ENCODE assay signal across 16 cellular contexts in the genomic region with DNA sequence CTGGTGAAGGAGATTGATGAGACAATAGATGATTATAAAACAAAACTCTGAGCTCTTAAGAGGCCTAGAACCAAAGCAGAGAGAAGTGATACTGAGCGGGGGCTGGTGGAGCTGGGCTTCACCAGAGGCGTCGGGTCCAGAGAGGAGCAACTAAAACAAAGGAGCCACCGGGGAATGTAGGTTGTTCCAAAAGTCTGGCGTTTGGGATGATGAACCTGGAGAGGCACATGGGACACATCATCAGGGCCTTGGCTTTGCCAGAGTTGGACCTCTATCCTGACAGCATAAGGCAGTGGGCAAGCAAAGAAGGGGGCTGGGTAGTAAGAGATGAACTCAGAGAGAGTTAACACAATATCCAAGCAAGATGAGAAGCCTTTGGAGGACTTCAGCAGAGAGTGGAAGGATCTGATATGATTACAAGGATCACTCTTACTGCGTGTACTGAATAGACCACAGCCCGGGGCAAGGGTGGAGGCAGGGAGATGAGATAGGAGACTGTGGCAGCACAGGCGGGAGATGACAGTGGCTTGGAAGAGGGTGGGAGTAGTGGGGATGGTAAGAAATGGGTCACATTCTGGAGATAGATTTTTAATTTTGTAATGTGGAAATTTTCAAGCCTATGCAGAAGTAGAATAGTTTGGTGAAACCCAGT. TPM values are rescaled to one million over a fixed set of nuclear protein-coding genes. Genes with fewer than 3 reads are reported as not detected.
A peak's percentile ranks its signal among the peaks of the same experiment; 100 is the strongest.
DNase-seq lines count a peak whose midpoint lies in the region; ATAC-seq and TF ChIP-seq lines count a peak whose summit lies in the region.
"Had no signal": no experiment of that assay in that cellular context is flagged by ENCODE, and none has a peak within 500 bp of the region (broad histone marks: within the 10 kb centered on the region; RNA-seq: fewer than 3 reads in every experiment).

No MANE protein-coding gene starts in this region.

- CTCF ChIA-PET in WTC11 (lab: Charles Lee) (interaction anchor here (1.1 to 2.8 kb wide), 6 partner anchors 9 to 147 kb away, joined by 3 to 18 read pairs (median 7); no protein-coding TSS in a partner anchor), Calu3 (lab: Charles Lee) (interaction anchor here (0.9 to 1.0 kb wide), 2 partner anchors 90 to 139 kb away, joined by 3 to 4 read pairs; no protein-coding TSS in a partner anchor)

- no peak overlapping the region for H3K4me3 Mint-ChIP-seq in activated T-cell treated with anti-CD3 and anti-CD28 coated beads, Interleukin-2, amount 50 U/mL, for 72 hours
- no peak overlapping the region for H3K4me3 Mint-ChIP-seq in stimulated activated naive B cell treated with anti-CD40 and anti-IgM and Interleukin-4, amounts not matched to agents 10 μg/mL and 1 μg/mL and 100 μg/mL, for 72 hours
- no peak overlapping the region for H3K4me3 Mint-ChIP-seq in WTC11
- no peak overlapping the region for H3K4me3 Mint-ChIP-seq in Calu3 (ENCODE audit: low read depth, unreplicated experiment)
- H3K4me3 Mint-ChIP-seq: brain; natural killer cell treated with Interleukin-12 subunit alpha and Interleukin-12 subunit beta and Interleukin-15 and Interleukin-18, amount 100 ng/mL, for 72 hours; stimulated activated naive CD8-positive, alpha-beta T cell treated with anti-CD3 and anti-CD28 coated beads, Interleukin-15, amount 100 ng/mL, for 72 hours had no signal

- peaks cover 28% of the 10 kb centered on the region for H3K4me1 Mint-ChIP-seq in activated T-cell treated with anti-CD3 and anti-CD28 coated beads, Interleukin-2, amount 50 U/mL, for 72 hours (ENCODE audit: low read depth)
- H3K4me1 Mint-ChIP-seq in stimulated activated naive B cell treated with anti-CD40 and anti-IgM and Interleukin-4, amounts not matched to agents 10 μg/mL and 1 μg/mL and 100 μg/mL, for 72 hours: peaks cover 9 to 11% of the 10 kb centered on the region in 2 donors
- peaks cover 8% of the 10 kb centered on the region for H3K4me1 Mint-ChIP-seq in WTC11
- peaks cover 17% of the 10 kb centered on the region for H3K4me1 Mint-ChIP-seq in Calu3 (ENCODE audit: low read depth, unreplicated experiment)

- H3K27me3 Mint-ChIP-seq in activated T-cell treated with anti-CD3 and anti-CD28 coated beads, Interleukin-2, amount 50 U/mL, for 72 hours (ENCODE audit: low read depth): no peaks in the 10 kb centered on the region
- H3K27me3 Mint-ChIP-seq in stimulated activated naive B cell treated with anti-CD40 and anti-IgM and Interleukin-4, amounts not matched to agents 10 μg/mL and 1 μg/mL and 100 μg/mL, for 72 hours: no peaks in the 10 kb centered on the region
- H3K27me3 Mint-ChIP-seq in WTC11 (ENCODE audit: low read depth) (no peaks in the 10 kb centered on the region), Calu3 (ENCODE audit: unreplicated experiment) (no peaks in the 10 kb centered on the region)
- H3K27me3 Mint-ChIP-seq: natural killer cell treated with Interleukin-12 subunit alpha and Interleukin-12 subunit beta and Interleukin-15 and Interleukin-18, amount 100 ng/mL, for 72 hours; stimulated activated naive CD8-positive, alpha-beta T cell treated with anti-CD3 and anti-CD28 coated beads, Interleukin-15, amount 100 ng/mL, for 72 hours had no signal

- no peak for TF ChIP-seq POLR2A in erythroblast (IDR thresholded peaks at IDR 0.05; ENCODE audit: low read length)

- BruUV-seq in Calu3 (replicated peaks; lab: Mats Ljungman, UMichigan): no TSS peak

- TF ChIP-seq CTCF in WTC11 (IDR thresholded peaks at IDR 0.05) (no peak), Calu3 (IDR thresholded peaks at IDR 0.05; ENCODE audit: unreplicated experiment) (no peak)

- intact Hi-C loops in Calu3 (cut with micrococcal nuclease; ENCODE audit: unreplicated experiment): no loop called here

- peaks cover 0 to 1% of the 10 kb centered on the region in 2 donors for H3K36me3 Mint-ChIP-seq in activated T-cell treated with anti-CD3 and anti-CD28 coated beads, Interleukin-2, amount 50 U/mL, for 72 hours (ENCODE audit: insufficient read depth in 2 of 2)
- peaks cover 4 to 5% of the 10 kb centered on the region in 2 donors for H3K36me3 Mint-ChIP-seq in stimulated activated naive B cell treated with anti-CD40 and anti-IgM and Interleukin-4, amounts not matched to agents 10 μg/mL and 1 μg/mL and 100 μg/mL, for 72 hours
- no peaks in the 10 kb centered on the region for H3K36me3 Mint-ChIP-seq in WTC11
- no peaks in the 10 kb centered on the region for H3K36me3 Mint-ChIP-seq in Calu3 (ENCODE audit: insufficient read depth, unreplicated experiment)

- peak overlapping the region; percentile 31 for H3K27ac Mint-ChIP-seq in activated T-cell treated with anti-CD3 and anti-CD28 coated beads, Interleukin-2, amount 50 U/mL, for 72 hours
- peak overlapping the region; percentile 60 for H3K27ac Mint-ChIP-seq in stimulated activated naive B cell treated with anti-CD40 and anti-IgM and Interleukin-4, amounts not matched to agents 10 μg/mL and 1 μg/mL and 100 μg/mL, for 72 hours
- H3K27ac Mint-ChIP-seq in WTC11 (no peak overlapping the region; the same call in 1 of the 2 replicates), Calu3 (ENCODE audit: unreplicated experiment) (no peak overlapping the region)
- H3K27ac Mint-ChIP-seq: brain; natural killer cell treated with Interleukin-12 subunit alpha and Interleukin-12 subunit beta and Interleukin-15 and Interleukin-18, amount 100 ng/mL, for 72 hours had no signal

- POLR2A ChIA-PET in WTC11 (lab: Charles Lee): no interaction called here

- DNase-seq in activated T-cell treated with anti-CD3 and anti-CD28 coated beads, Interleukin-2, amount 50 U/mL, for 72 hours: no peak
- DNase-seq in activated T-cell treated with anti-CD3 and anti-CD28 coated beads, Interleukin-2, amount 50 U/mL, for 1 hour: no peak
- DNase-seq in MV-4-11 (lab: John Stamatoyannopoulos, UW) (peak; percentile 28), erythroblast (lab: John Stamatoyannopoulos, UW) (peak; percentile 46 to 63), WTC11 (ENCODE audit: low spot score) (no peak), T-helper 9 cell (no peak), Calu3 (no peak)
- DNase-seq in stimulated activated naive B cell treated with anti-CD40 and anti-IgM and Interleukin-4, amounts not matched to agents 10 μg/mL and 1 μg/mL and 100 μg/mL, for 72 hours: no peak
- DNase-seq: GF-D8; glutamatergic neuron; GOT3; lower lobe of right lung; NCI-H345; stimulated activated naive CD8-positive, alpha-beta T cell treated with anti-CD3 and anti-CD28 coated beads, Interleukin-15, amount 100 ng/mL, for 72 hours had no signal

- no peak for ATAC-seq in activated T-cell treated with anti-CD3 and anti-CD28 coated beads, Interleukin-2, amount 50 U/mL, for 72 hours (replicated peaks in 1 of 2)
- no peak for ATAC-seq in stimulated activated naive B cell treated with anti-CD40 and anti-IgM and Interleukin-4, amounts not matched to agents 10 μg/mL and 1 μg/mL and 100 μg/mL, for 72 hours (replicated peaks)
- ATAC-seq in WTC11: no peak
- ATAC-seq: lower lobe of right lung; natural killer cell treated with Interleukin-12 subunit alpha and Interleukin-12 subunit beta and Interleukin-15 and Interleukin-18, amount 100 ng/mL, for 72 hours; stimulated activated naive CD8-positive, alpha-beta T cell treated with anti-CD3 and anti-CD28 coated beads, Interleukin-15, amount 100 ng/mL, for 72 hours had no signal

- H3K9me3 Mint-ChIP-seq in activated T-cell treated with anti-CD3 and anti-CD28 coated beads, Interleukin-2, amount 50 U/mL, for 72 hours: no peaks in the 10 kb centered on the region
- H3K9me3 Mint-ChIP-seq in stimulated activated naive B cell treated with anti-CD40 and anti-IgM and Interleukin-4, amounts not matched to agents 10 μg/mL and 1 μg/mL and 100 μg/mL, for 72 hours: no peaks in the 10 kb centered on the region
- H3K9me3 Mint-ChIP-seq in WTC11 (no peaks in the 10 kb centered on the region), Calu3 (ENCODE audit: low read depth, unreplicated experiment) (no peaks in the 10 kb centered on the region)
- H3K9me3 Mint-ChIP-seq: brain; natural killer cell treated with Interleukin-12 subunit alpha and Interleukin-12 subunit beta and Interleukin-15 and Interleukin-18, amount 100 ng/mL, for 72 hours; stimulated activated naive CD8-positive, alpha-beta T cell treated with anti-CD3 and anti-CD28 coated beads, Interleukin-15, amount 100 ng/mL, for 72 hours had no signal

TF ChIP-seq in WTC11, 78 proteins besides CTCF, POLR2A, EP300 and RAD21:
- TF ChIP-seq IRF2 (CRISPR knock-in tag; IDR thresholded peaks at IDR 0.05; ENCODE audit: borderline replicate concordance, low read depth) (no peak), KAT7 (CRISPR knock-in tag; IDR thresholded peaks at IDR 0.05; ENCODE audit: borderline replicate concordance) (no peak)

RNA-seq across cellular contexts. Expression of gene RASA2, which starts 36.0 kb away (rescaled TPM):
- total RNA-seq in activated T-cell treated with anti-CD3 and anti-CD28 coated beads, Interleukin-2, amount 50 U/mL, for 72 hours: 10 to 100 TPM; 34.4 to 37.3 TPM
- total RNA-seq in WTC11 (2021) (13.9 to 16.8 TPM (median 16.4 TPM) in 3 replicates), Calu3 (2022) (29.2 and 37.4 TPM in 2 replicates)

Comparison
In these comparisons a context has a peak if more than half of its experiments do, and no peak if none do; other contexts are left out.
1. DNase-seq: peak in MV-4-11 (single experiment) and erythroblast (2 of 2); none in activated T-cell treated with anti-CD3 and anti-CD28 coated beads, Interleukin-2, amount 50 U/mL, for 72 hours (0 of 2), activated T-cell treated with anti-CD3 and anti-CD28 coated beads, Interleukin-2, amount 50 U/mL, for 1 hour (single experiment), stimulated activated naive B cell treated with anti-CD40 and anti-IgM and Interleukin-4, amounts not matched to agents 10 μg/mL and 1 μg/mL and 100 μg/mL, for 72 hours (single experiment), WTC11 (single experiment), T-helper 9 cell (single experiment) and Calu3 (single experiment).
2. H3K27ac Mint-ChIP-seq: peak in activated T-cell treated with anti-CD3 and anti-CD28 coated beads, Interleukin-2, amount 50 U/mL, for 72 hours (single experiment) and stimulated activated naive B cell treated with anti-CD40 and anti-IgM and Interleukin-4, amounts not matched to agents 10 μg/mL and 1 μg/mL and 100 μg/mL, for 72 hours (single experiment); none in WTC11 (single experiment) and Calu3 (single experiment).